In the genomic region with DNA sequence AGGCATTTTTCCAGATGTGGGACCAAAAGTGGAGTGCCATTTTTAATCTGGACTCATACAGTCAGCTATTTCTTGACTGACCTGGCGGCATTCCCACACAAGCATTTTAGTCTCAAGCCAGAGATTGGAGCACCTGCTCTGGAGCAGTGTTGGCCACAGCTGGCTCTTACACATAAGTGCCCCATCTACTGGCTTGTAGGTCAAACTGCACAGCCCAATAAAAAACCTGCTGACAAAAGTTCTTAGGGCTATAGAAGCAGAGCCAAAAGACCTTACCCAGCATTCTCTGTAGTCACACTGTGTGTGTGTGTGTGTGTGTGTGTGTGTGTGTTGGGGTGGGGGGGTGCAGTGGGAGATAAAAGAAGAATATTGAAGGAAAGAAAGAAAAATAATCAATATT, we compare ENCODE assay signal across 9 cellular contexts. TPM values are rescaled to one million over a fixed set of nuclear protein-coding genes. Genes with fewer than 3 reads are reported as not detected.
DNase-seq lines count a peak whose midpoint lies in the region; ATAC-seq and TF ChIP-seq lines count a peak whose summit lies in the region.
"Had no signal": no experiment of that assay in that cellular context is flagged by ENCODE, and none has a peak within 500 bp of the region (broad histone marks: within the 10 kb centered on the region; RNA-seq: fewer than 3 reads in every experiment).

No MANE protein-coding gene starts in this region.

- H3K4me1 Mint-ChIP-seq in CD4-positive, CD25-positive, alpha-beta regulatory T cell: peaks cover 0 to 4% (median 0%) of the 10 kb centered on the region in 4 donors
- H3K4me1 Mint-ChIP-seq: nephron had no signal

- peaks cover 4% of the 10 kb centered on the region for H3K36me3 Mint-ChIP-seq in CD4-positive, CD25-positive, alpha-beta regulatory T cell

- peaks cover 0 to 29% (median 9%) of the 10 kb centered on the region in 7 donors for H3K9me3 Mint-ChIP-seq in CD4-positive, CD25-positive, alpha-beta regulatory T cell

- no peaks in the 10 kb centered on the region for H3K4me1 ChIP-seq in CD4-positive, CD25-positive, alpha-beta regulatory T cell (ENCODE audit: control insufficient read depth, insufficient read depth, low read length, poor library complexity, severe bottlenecking)

- no peaks in the 10 kb centered on the region for H3K36me3 ChIP-seq in CD4-positive, CD25-positive, alpha-beta regulatory T cell (ENCODE audit: control insufficient read depth, insufficient read depth, low read length)

- DNase-seq in CD4-positive, CD25-positive, alpha-beta regulatory T cell: peak in 2 of 3 donors; percentile 11 to 47
- DNase-seq in OCI-M1 (lab: John Stamatoyannopoulos, UW) (peak; percentile 71), fibroblast of gingiva (ENCODE audit: low read depth) (peak; percentile 13), omental fat pad (ENCODE audit: low spot score) (no peak), NOMO-1 treated with dmso at 0.1 percent for 144 hours (lab: John Stamatoyannopoulos, UW; ENCODE audit: unreplicated experiment) (no peak)

- H3K27me3 Mint-ChIP-seq in CD4-positive, CD25-positive, alpha-beta regulatory T cell: peaks cover 37% of the 10 kb centered on the region

- H3K27ac ChIP-seq in CD4-positive, CD25-positive, alpha-beta regulatory T cell (ENCODE audit: insufficient read depth, low read length, poor library complexity, severe bottlenecking): no peak overlapping the region

- no peak overlapping the region for H3K4me3 ChIP-seq in CD4-positive, CD25-positive, alpha-beta regulatory T cell (ENCODE audit: low read depth, low read length)

- TF ChIP-seq CTCF in omental fat pad (IDR thresholded peaks at IDR 0.05): no peak

- peaks cover 2% of the 10 kb centered on the region for H3K27me3 ChIP-seq in CD4-positive, CD25-positive, alpha-beta regulatory T cell (ENCODE audit: control insufficient read depth, insufficient read depth, low read length)

- H3K9me3 ChIP-seq in CD4-positive, CD25-positive, alpha-beta regulatory T cell (ENCODE audit: control insufficient read depth in 2 of 2, low read length in 2 of 2): peaks cover 0 to 6% of the 10 kb centered on the region in 2 experiments

- peak in 1 of 2 donors; percentile 46 for ATAC-seq in CD4-positive, CD25-positive, alpha-beta regulatory T cell (ENCODE audit: low read depth in 2 of 2)
- ATAC-seq in GM18858 (IDR thresholded peaks at IDR 0.05; ENCODE audit: unreplicated experiment): peak; percentile 95
- peak; percentile 84 for ATAC-seq in HG02981 (IDR thresholded peaks at IDR 0.05; ENCODE audit: unreplicated experiment)
- ATAC-seq in omental fat pad (ENCODE audit: low FRiP score): no peak
- ATAC-seq in HG02571 (IDR thresholded peaks at IDR 0.05; ENCODE audit: unreplicated experiment): no peak

- no peak overlapping the region for H3K4me3 Mint-ChIP-seq in CD4-positive, CD25-positive, alpha-beta regulatory T cell
- H3K4me3 Mint-ChIP-seq: nephron had no signal

- H3K27ac Mint-ChIP-seq in CD4-positive, CD25-positive, alpha-beta regulatory T cell: no peak overlapping the region
- H3K27ac Mint-ChIP-seq: nephron had no signal

RNA-seq across cellular contexts. Expression of a gene that starts 38.6 kb away (rescaled TPM):
- 99.4 TPM for total RNA-seq in CD4-positive, CD25-positive, alpha-beta regulatory T cell
- polyA plus RNA-seq in CD4-positive, CD25-positive, alpha-beta regulatory T cell: 10 to 100 TPM; 35.1 to 52.9 (median 39.9) TPM
- 100 to 1,000 TPM in 2 of 4 donors, 10 to 100 TPM in 2; 88.2 to 134 (median 110) TPM for total RNA-seq in omental fat pad

Comparison
In these comparisons a context has a peak if more than half of its experiments do, and no peak if none do; other contexts are left out.
1. ATAC-seq: peak in GM18858 (single experiment) and HG02981 (single experiment); none in omental fat pad (single experiment) and HG02571 (single experiment).
2. DNase-seq: peak in CD4-positive, CD25-positive, alpha-beta regulatory T cell (2 of 3), OCI-M1 (single experiment) and fibroblast of gingiva (single experiment); none in omental fat pad (single experiment) and NOMO-1 treated with dmso at 0.1 percent for 144 hours (single experiment).